Comparison of ENCODE assay signal across 12 cellular contexts in the genomic region with DNA sequence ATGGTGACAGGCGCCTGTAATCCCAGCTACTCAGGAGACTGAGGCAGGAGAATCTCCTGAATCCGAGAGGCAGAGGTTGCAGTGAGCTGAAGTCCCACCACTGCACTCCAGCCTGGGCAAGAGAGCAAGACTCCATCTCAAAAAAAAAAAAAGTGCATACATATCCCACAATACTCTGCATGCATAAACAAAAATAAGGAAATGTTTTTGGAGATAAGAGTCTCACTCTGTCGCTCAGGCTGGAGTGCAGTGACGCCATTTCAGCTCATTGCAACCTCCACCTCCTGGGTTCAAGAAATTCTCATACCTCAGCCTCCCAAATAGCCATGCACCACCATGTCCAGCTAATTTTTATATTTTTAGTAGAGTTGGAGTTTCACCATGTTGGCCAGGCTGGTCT. TPM values are rescaled to one million over a fixed set of nuclear protein-coding genes. Genes with fewer than 3 reads are reported as not detected.
"Had no signal": no experiment of that assay in that cellular context is flagged by ENCODE, and none has a peak within 500 bp of the region (broad histone marks: within the 10 kb centered on the region; RNA-seq: fewer than 3 reads in every experiment).

No MANE protein-coding gene starts in this region.

RNA-seq across cellular contexts. Expression of gene INHBC, which starts 32.4 kb away (rescaled TPM):
- total RNA-seq: activated B cell treated with CpG ODN at 0.5 μM for 24 hours; activated CD4-positive, alpha-beta memory T cell treated with anti-CD3 and anti-CD28 coated beads for 36 hours; activated CD4-positive, alpha-beta memory T cell treated with anti-CD3 and anti-CD28 coated beads, Interleukin-2, amount 10 ng/mL, durations not matched to agents 7 days and 5 days; activated CD4-positive, alpha-beta T cell treated with anti-CD3 and anti-CD28 coated beads for 36 hours; activated CD4-positive, alpha-beta T cell treated with anti-CD3 and anti-CD28 coated beads, Interleukin-2, amount 10 ng/mL, durations not matched to agents 24 days and 14 days; activated CD4-positive, alpha-beta T cell treated with anti-CD3 and anti-CD28 coated beads, Interleukin-2, amount 10 ng/mL, durations not matched to agents 7 days and 5 days; activated CD8-positive, alpha-beta memory T cell treated with anti-CD3 and anti-CD28 coated beads for 36 hours; activated CD8-positive, alpha-beta memory T cell treated with anti-CD3 and anti-CD28 coated beads, Interleukin-2, amount 10 ng/mL, durations not matched to agents 7 days and 5 days; activated CD8-positive, alpha-beta T cell treated with anti-CD3 and anti-CD28 coated beads, Interleukin-2, amount 10 ng/mL, durations not matched to agents 7 days and 5 days; T-helper 1 cell treated with Interleukin-12 subunit alpha and Interleukin-12 subunit beta and Interleukin-4 antibody, amounts not matched to agents 30 ng/mL and 1 ng/mL, for 36 hours; T-helper 17 cell; T-helper 2 cell treated with Interferon-gamma antibody and Interleukin-4, amounts not matched to agents 100 ng/mL and 5 ng/mL, for 36 hours had no signal

RNA-seq across cellular contexts. Expression of gene INHBE, which starts 53.0 kb away (rescaled TPM):
- total RNA-seq: activated CD4-positive, alpha-beta T cell treated with anti-CD3 and anti-CD28 coated beads, Interleukin-2, amount 10 ng/mL, durations not matched to agents 7 days and 5 days; activated CD8-positive, alpha-beta T cell treated with anti-CD3 and anti-CD28 coated beads, Interleukin-2, amount 10 ng/mL, durations not matched to agents 7 days and 5 days; T-helper 1 cell treated with Interleukin-12 subunit alpha and Interleukin-12 subunit beta and Interleukin-4 antibody, amounts not matched to agents 30 ng/mL and 1 ng/mL, for 36 hours; T-helper 17 cell; T-helper 2 cell treated with Interferon-gamma antibody and Interleukin-4, amounts not matched to agents 100 ng/mL and 5 ng/mL, for 36 hours had no signal
